ENCODE assay signal across 8 cellular contexts in genomic region chr2:47056875-47057731, GRCh38.
A peak's percentile ranks its signal among the peaks of the same experiment; 100 is the strongest.
DNase-seq lines count a peak whose midpoint lies in the region; ATAC-seq and TF ChIP-seq lines count a peak whose summit lies in the region.

No MANE protein-coding gene starts in this region.

- no peak overlapping the region for H3K4me3 Mint-ChIP-seq in activated CD4-positive, alpha-beta T cell treated with anti-CD3 and anti-CD28 coated beads, Interleukin-2, amount 10 ng/mL, durations not matched to agents 24 days and 14 days
- no peak overlapping the region for H3K4me3 Mint-ChIP-seq in WTC11

- intact Hi-C loops in activated CD4-positive, alpha-beta T cell treated with anti-CD3 and anti-CD28 coated beads, Interleukin-2, amount 10 ng/mL, durations not matched to agents 24 days and 14 days (cut with micrococcal nuclease): no loop called here

- peaks cover 21% of the 10 kb centered on the region for H3K4me1 Mint-ChIP-seq in activated CD4-positive, alpha-beta T cell treated with anti-CD3 and anti-CD28 coated beads, Interleukin-2, amount 10 ng/mL, durations not matched to agents 24 days and 14 days
- peaks cover 26% of the 10 kb centered on the region for H3K4me1 Mint-ChIP-seq in WTC11

- CTCF ChIA-PET in WTC11 (lab: Charles Lee): interaction anchor here (0.6 to 1.9 kb wide), 3 partner anchors 68 to 266 kb away, joined by 3 to 5 read pairs (median 3); no protein-coding TSS in a partner anchor

- H3K27ac Mint-ChIP-seq in activated CD4-positive, alpha-beta T cell treated with anti-CD3 and anti-CD28 coated beads, Interleukin-2, amount 10 ng/mL, durations not matched to agents 24 days and 14 days: peak overlapping the region; percentile 74
- H3K27ac Mint-ChIP-seq in WTC11: peak overlapping the region; percentile 54; the same call in 1 of the 2 replicates

- no peak for TF ChIP-seq CTCF in WTC11 (IDR thresholded peaks at IDR 0.05)

- ATAC-seq in WTC11 (no peak), HG03460 (IDR thresholded peaks at IDR 0.05; ENCODE audit: unreplicated experiment) (no peak)

- H3K27ac ChIP-seq in layer of hippocampus (ENCODE audit: low read depth, low read length) (peak overlapping the region; percentile 82), temporal lobe (ENCODE audit: low read depth, low read length) (peak overlapping the region; percentile 78)

- H3K27me3 ChIP-seq in layer of hippocampus (ENCODE audit: control insufficient read depth, insufficient read depth, low read length): no peaks in the 10 kb centered on the region

- POLR2A ChIA-PET in WTC11 (lab: Charles Lee): interaction anchor here (1.0 kb wide), 1 partner anchor 14 kb away, joined by 3 read pairs; no protein-coding TSS in a partner anchor

- H3K36me3 Mint-ChIP-seq in activated CD4-positive, alpha-beta T cell treated with anti-CD3 and anti-CD28 coated beads, Interleukin-2, amount 10 ng/mL, durations not matched to agents 24 days and 14 days (ENCODE audit: low read depth): peaks cover 37% of the 10 kb centered on the region
- H3K36me3 Mint-ChIP-seq in WTC11: 0 out of 2 replicates have a peak, but pooled peaks cover 2% of the 10 kb centered on the region

- no peaks in the 10 kb centered on the region for H3K27me3 Mint-ChIP-seq in activated CD4-positive, alpha-beta T cell treated with anti-CD3 and anti-CD28 coated beads, Interleukin-2, amount 10 ng/mL, durations not matched to agents 24 days and 14 days
- no peaks in the 10 kb centered on the region for H3K27me3 Mint-ChIP-seq in WTC11 (ENCODE audit: low read depth)

- no peaks in the 10 kb centered on the region for H3K9me3 Mint-ChIP-seq in activated CD4-positive, alpha-beta T cell treated with anti-CD3 and anti-CD28 coated beads, Interleukin-2, amount 10 ng/mL, durations not matched to agents 24 days and 14 days
- no peaks in the 10 kb centered on the region for H3K9me3 Mint-ChIP-seq in WTC11

- DNase-seq in activated CD4-positive, alpha-beta T cell treated with anti-CD3 and anti-CD28 coated beads, Interleukin-2, amount 10 ng/mL, durations not matched to agents 24 days and 14 days: no peak
- DNase-seq in activated CD4-positive, alpha-beta T cell treated with anti-CD3 and anti-CD28 coated beads for 4 hours: no peak
- DNase-seq in WTC11 (ENCODE audit: low spot score): no peak
- no peak for DNase-seq in inferior parietal cortex (ENCODE audit: extremely low spot score)
- DNase-seq in activated CD4-positive, alpha-beta T cell treated with anti-CD3 and anti-CD28 coated beads for 1 hour: no peak

TF ChIP-seq in WTC11, 78 proteins besides CTCF, POLR2A, EP300 and RAD21:
- no peak for TF ChIP-seq FOXK1 (CRISPR knock-in tag; IDR thresholded peaks at IDR 0.05)
